9 cellular contexts compared by ENCODE assay signal in genomic region chr20:37276494-37277252, GRCh38. TPM values are rescaled to one million over a fixed set of nuclear protein-coding genes. Genes with fewer than 3 reads are reported as not detected.
DNase-seq lines count a peak whose midpoint lies in the region; ATAC-seq, FAIRE-seq and TF ChIP-seq lines count a peak whose summit lies in the region.
"Had no signal": no experiment of that assay in that cellular context is flagged by ENCODE, and none has a peak within 500 bp of the region (broad histone marks: within the 10 kb centered on the region; RNA-seq: fewer than 3 reads in every experiment).

No MANE protein-coding gene starts in this region.

- no peak overlapping the region for H3K4me3 Mint-ChIP-seq in activated CD4-positive, alpha-beta T cell treated with anti-CD3 and anti-CD28 coated beads for 36 hours
- no peak overlapping the region for H3K4me3 Mint-ChIP-seq in activated CD4-positive, alpha-beta T cell treated with anti-CD3 and anti-CD28 coated beads, Interleukin-2, amount 10 ng/mL, durations not matched to agents 7 days and 5 days
- H3K4me3 Mint-ChIP-seq: activated naive CD8-positive, alpha-beta T cell had no signal

- no peak overlapping the region for H3K18ac ChIP-seq in H1 (ENCODE audit: extremely low read depth, low read length)

- no peak overlapping the region for H4K5ac ChIP-seq in H1 (ENCODE audit: insufficient read length, low read depth, low read length)

- no peak overlapping the region for H3K14ac ChIP-seq in H1 (ENCODE audit: insufficient read length)

- no peak overlapping the region for H3K56ac ChIP-seq in H1 (replicated peaks; ENCODE audit: insufficient read length, low read depth, low read length)

- TF ChIP-seq EP300 in H1 (IDR thresholded peaks at IDR 0.05; ENCODE audit: borderline replicate concordance in 1 of 2, low read depth in 2 of 2, low read length in 2 of 2), result no peak

- no peaks in the 10 kb centered on the region for H3K79me2 ChIP-seq in PC-3 (ENCODE audit: low read length)
- H3K79me2 ChIP-seq in H1 (ENCODE audit: control insufficient read depth in 1 of 2, insufficient read depth in 2 of 2, low read length in 2 of 2), result no peaks in the 10 kb centered on the region

- intact Hi-C loops in activated CD4-positive, alpha-beta T cell treated with anti-CD3 and anti-CD28 coated beads for 36 hours (cut with DNase I, micrococcal nuclease), result no loop called here
- intact Hi-C loops in PC-3 (cut with micrococcal nuclease), result no loop called here

- no peak overlapping the region for H2BK12ac ChIP-seq in H1 (ENCODE audit: low read depth, low read length)

- H3K27ac ChIP-seq in PC-3 (ENCODE audit: low read length), result no peak overlapping the region
- H3K27ac ChIP-seq in H1 (ENCODE audit: low read depth, low read length), result no peak overlapping the region
- peak overlapping the region; percentile 3 for H3K27ac ChIP-seq in neutrophil

- no peaks in the 10 kb centered on the region for H3K9me2 ChIP-seq in PC-3 (replicated peaks; ENCODE audit: low read length)

- no peak overlapping the region for H2BK20ac ChIP-seq in H1 (ENCODE audit: low read length)

- H3K27me3 ChIP-seq in PC-3 (ENCODE audit: low read length), result no peaks in the 10 kb centered on the region
- no peaks in the 10 kb centered on the region for H3K27me3 ChIP-seq in H1 (replicated peaks in 1 of 4; ENCODE audit: control insufficient read depth in 3 of 4, extremely low read depth in 1 of 4, insufficient read depth in 3 of 4, low read length in 3 of 4)
- H3K27me3 ChIP-seq in neutrophil, result no peaks in the 10 kb centered on the region

- FAIRE-seq in H1 (lab: Jason Lieb, UNC), result no peak

- H3K4me3 ChIP-seq in PC-3 (ENCODE audit: low read length), result no peak overlapping the region
- no peak overlapping the region for H3K4me3 ChIP-seq in H1 (ENCODE audit: extremely low read depth in 1 of 4, insufficient read depth in 2 of 4, low read depth in 3 of 4, low read length in 4 of 4)
- no peak overlapping the region for H3K4me3 ChIP-seq in neutrophil (ENCODE audit: low read depth in 1 of 2, low read length in 1 of 2)

- no TSS peak for BruUV-seq in PC-3 (replicated peaks; lab: Mats Ljungman, UMichigan)

- no peaks in the 10 kb centered on the region for H3K36me3 Mint-ChIP-seq in activated CD4-positive, alpha-beta T cell treated with anti-CD3 and anti-CD28 coated beads for 36 hours (ENCODE audit: low read depth)
- H3K36me3 Mint-ChIP-seq in activated CD4-positive, alpha-beta T cell treated with anti-CD3 and anti-CD28 coated beads, Interleukin-2, amount 10 ng/mL, durations not matched to agents 7 days and 5 days (ENCODE audit: low read depth), result no peaks in the 10 kb centered on the region
- H3K36me3 Mint-ChIP-seq: activated naive CD8-positive, alpha-beta T cell had no signal

- no peaks in the 10 kb centered on the region for H3K36me3 ChIP-seq in PC-3 (ENCODE audit: low read depth, low read length)
- H3K36me3 ChIP-seq in H1 (ENCODE audit: control insufficient read depth in 2 of 4, insufficient read depth in 4 of 4, low read length in 3 of 4), result no peaks in the 10 kb centered on the region
- H3K36me3 ChIP-seq in neutrophil, result no peaks in the 10 kb centered on the region

- TF ChIP-seq CTCF in PC-3 (conservative IDR thresholded peaks at IDR 0.05; ENCODE audit: low read depth, low read length) (peak; percentile 45; the same call in 1 of the 2 replicates), H1 (IDR thresholded peaks at IDR 0.05; ENCODE audit: control extremely low read depth in 1 of 3, insufficient read depth in 1 of 3, low read depth in 1 of 3, low read length in 3 of 3) (peak in 1 of 3 experiments; percentile 17; a peak in 1 of 4 replicates), neutrophil (IDR thresholded peaks at IDR 0.05) (no peak)

- POLR2A ChIA-PET in activated CD4-positive, alpha-beta T cell treated with anti-CD3 and anti-CD28 coated beads for 36 hours (lab: Charles Lee), result no interaction called here
- POLR2A ChIA-PET in activated CD4-positive, alpha-beta T cell treated with anti-CD3 and anti-CD28 coated beads, Interleukin-2, amount 10 ng/mL, durations not matched to agents 7 days and 5 days (lab: Charles Lee), result no interaction called here
- POLR2A ChIA-PET in PC-3 (lab: Charles Lee; ENCODE audit: unreplicated experiment), result no interaction called here
- POLR2A ChIA-PET in H1 (lab: Charles Lee; ENCODE audit: partially characterized antibody), result interaction anchor here (0.6 to 1.6 kb wide), 5 partner anchors 14 to 120 kb away, joined by 3 to 4 read pairs (median 3); no protein-coding TSS in a partner anchor

- H3K4me1 ChIP-seq in PC-3 (ENCODE audit: insufficient read depth, low read length) (no peaks in the 10 kb centered on the region), H1 (replicated peaks in 1 of 4; ENCODE audit: control insufficient read depth in 3 of 4, insufficient read depth in 4 of 4, low read length in 3 of 4) (peaks cover 0 to 13% (median 0%) of the 10 kb centered on the region in 4 experiments; a peak in 2 of 7 replicates), neutrophil (ENCODE audit: control insufficient read depth in 1 of 2, insufficient read depth in 1 of 2, low read depth in 1 of 2, low read length in 1 of 2) (peaks cover 10 to 11% of the 10 kb centered on the region in 2 experiments)

- H3F3A ChIP-seq in PC-3 (ENCODE audit: low read length, unreplicated experiment), result no peaks in the 10 kb centered on the region

- H4K20me1 ChIP-seq in PC-3 (ENCODE audit: low read length) (no peaks in the 10 kb centered on the region), H1 (replicated peaks in 1 of 2; ENCODE audit: control insufficient read depth in 1 of 2, insufficient read depth in 2 of 2, low read length in 2 of 2) (no peaks in the 10 kb centered on the region)

- peak; percentile 45 for DNase-seq in activated CD4-positive, alpha-beta T cell treated with anti-CD3 and anti-CD28 coated beads for 36 hours
- DNase-seq in activated CD4-positive, alpha-beta T cell treated with anti-CD3 and anti-CD28 coated beads, Interleukin-2, amount 10 ng/mL, durations not matched to agents 7 days and 5 days, result no peak
- DNase-seq in PC-3, result peak; percentile 28
- DNase-seq in H1 (ENCODE audit: low read depth in 1 of 2, low spot score in 2 of 2), result no peak

- H3K9ac ChIP-seq in PC-3 (ENCODE audit: low read length) (no peak overlapping the region), H1 (replicated peaks in 1 of 4; ENCODE audit: extremely low read depth in 1 of 4, low read depth in 3 of 4, low read length in 3 of 4) (no peak overlapping the region)

- H3K23ac ChIP-seq in H1 (ENCODE audit: insufficient read length), result no peak overlapping the region

- TF ChIP-seq RAD21 in H1 (IDR thresholded peaks at IDR 0.05 in 1 of 2, conservative IDR thresholded peaks at IDR 0.05 in 1 of 2; ENCODE audit: low read depth in 2 of 2, low read length in 2 of 2), result peak; percentile 22 to 23; a peak in 2 of 4 replicates

- peaks cover 4% of the 10 kb centered on the region for H3K4me1 Mint-ChIP-seq in activated CD4-positive, alpha-beta T cell treated with anti-CD3 and anti-CD28 coated beads for 36 hours
- peaks cover 10% of the 10 kb centered on the region for H3K4me1 Mint-ChIP-seq in activated CD4-positive, alpha-beta T cell treated with anti-CD3 and anti-CD28 coated beads, Interleukin-2, amount 10 ng/mL, durations not matched to agents 7 days and 5 days

- H2AFZ ChIP-seq in PC-3 (ENCODE audit: low read length) (peak overlapping the region; percentile 29), H1 (ENCODE audit: low read length) (peak overlapping the region; percentile 36; the same call in 1 of the 2 replicates)

- H3K27ac Mint-ChIP-seq in activated CD4-positive, alpha-beta T cell treated with anti-CD3 and anti-CD28 coated beads for 36 hours, result no peak overlapping the region
- H3K27ac Mint-ChIP-seq in activated CD4-positive, alpha-beta T cell treated with anti-CD3 and anti-CD28 coated beads, Interleukin-2, amount 10 ng/mL, durations not matched to agents 7 days and 5 days, result no peak overlapping the region
- H3K27ac Mint-ChIP-seq: activated naive CD8-positive, alpha-beta T cell had no signal

- H3K23me2 ChIP-seq in H1 (ENCODE audit: low read depth, low read length), result no peaks in the 10 kb centered on the region

- WGBS in H1 (ENCODE audit: extremely low coverage in 1 of 2, insufficient coverage in 1 of 2, insufficient read length in 1 of 2, insufficient replicate concordance in 2 of 2, low coverage in 1 of 2, low lambda C conversion rate in 2 of 2, missing lambda C conversion rate in 1 of 2), 2 experiments, result 83% methylated on average over 15 of the region's 15 CpGs; no CpG with 5 or more reads in 1 of the 2 experiments

- no peak overlapping the region for H3K4ac ChIP-seq in H1 (replicated peaks; ENCODE audit: insufficient read length, low read depth, low read length)

- ATAC-seq in activated CD4-positive, alpha-beta T cell treated with anti-CD3 and anti-CD28 coated beads for 36 hours, result peak; percentile 86
- ATAC-seq in HG02763 (IDR thresholded peaks at IDR 0.05; ENCODE audit: unreplicated experiment), result peak; percentile 62
- ATAC-seq in PC-3, result peak; percentile 80
- no peak for ATAC-seq in HG03565 (IDR thresholded peaks at IDR 0.05; ENCODE audit: unreplicated experiment)
- ATAC-seq in GM18519 (IDR thresholded peaks at IDR 0.05; ENCODE audit: low FRiP score, unreplicated experiment), result no peak

- H3K79me1 ChIP-seq in H1 (ENCODE audit: low read depth, low read length), result no peaks in the 10 kb centered on the region

- CTCF ChIA-PET in activated CD4-positive, alpha-beta T cell treated with anti-CD3 and anti-CD28 coated beads for 36 hours (lab: Charles Lee), result interaction anchor here (0.6 to 1.6 kb wide), 5 partner anchors 8 to 439 kb away, joined by 4 to 5 read pairs (median 5); no protein-coding TSS in a partner anchor
- CTCF ChIA-PET in activated CD4-positive, alpha-beta T cell treated with anti-CD3 and anti-CD28 coated beads, Interleukin-2, amount 10 ng/mL, durations not matched to agents 7 days and 5 days (lab: Charles Lee), result interaction anchor here (0.6 to 1.3 kb wide), 5 partner anchors 10 to 258 kb away, joined by 3 to 4 read pairs (median 3); no protein-coding TSS in a partner anchor
- CTCF ChIA-PET in PC-3 (lab: Charles Lee), result interaction anchor here (0.6 kb wide), 1 partner anchor 81 kb away, joined by 3 read pairs; no protein-coding TSS in a partner anchor
- CTCF ChIA-PET in H1 (lab: Charles Lee; ENCODE audit: partially characterized antibody), result interaction anchor here (0.7 to 3.5 kb wide), 15 partner anchors 10 to 258 kb away, joined by 3 to 21 read pairs (median 4); partner anchors contain the start of gene MANBAL

- H4K8ac ChIP-seq in H1 (ENCODE audit: extremely low read depth, insufficient read depth, low read length), result no peak overlapping the region

- no peaks in the 10 kb centered on the region for H3K9me3 ChIP-seq in PC-3 (ENCODE audit: low read length)
- H3K9me3 ChIP-seq in H1 (ENCODE audit: insufficient read depth in 2 of 2, low read depth in 1 of 2, low read length in 1 of 2), result no peaks in the 10 kb centered on the region
- H3K9me3 ChIP-seq in neutrophil, result no peaks in the 10 kb centered on the region

- no peak overlapping the region for H3K4me2 ChIP-seq in PC-3 (ENCODE audit: low read length)
- H3K4me2 ChIP-seq in H1 (ENCODE audit: insufficient read depth in 1 of 2, low read depth in 2 of 2, low read length in 2 of 2), result no peak overlapping the region

- H2BK120ac ChIP-seq in H1 (replicated peaks; ENCODE audit: low read depth, low read length), result no peak overlapping the region

- peaks cover 1% of the 10 kb centered on the region for H3K27me3 Mint-ChIP-seq in activated CD4-positive, alpha-beta T cell treated with anti-CD3 and anti-CD28 coated beads for 36 hours
- peaks cover 4% of the 10 kb centered on the region for H3K27me3 Mint-ChIP-seq in activated CD4-positive, alpha-beta T cell treated with anti-CD3 and anti-CD28 coated beads, Interleukin-2, amount 10 ng/mL, durations not matched to agents 7 days and 5 days
- H3K27me3 Mint-ChIP-seq: activated naive CD8-positive, alpha-beta T cell had no signal

- no peak for TF ChIP-seq POLR2A in H1 (IDR thresholded peaks at IDR 0.05; ENCODE audit: control extremely low read depth in 1 of 2, low read depth in 2 of 2, low read length in 2 of 2)

- no peak overlapping the region for H4K91ac ChIP-seq in H1 (replicated peaks; ENCODE audit: insufficient read length, low read length)

- no peak overlapping the region for H2BK5ac ChIP-seq in H1 (ENCODE audit: low read depth, low read length)

- H2BK15ac ChIP-seq in H1 (ENCODE audit: low read length), result no peak overlapping the region

- H2AK5ac ChIP-seq in H1 (ENCODE audit: low read depth, low read length), result no peak overlapping the region

- H3K9me3 Mint-ChIP-seq in activated CD4-positive, alpha-beta T cell treated with anti-CD3 and anti-CD28 coated beads for 36 hours (ENCODE audit: low read depth), result no peaks in the 10 kb centered on the region
- H3K9me3 Mint-ChIP-seq in activated CD4-positive, alpha-beta T cell treated with anti-CD3 and anti-CD28 coated beads, Interleukin-2, amount 10 ng/mL, durations not matched to agents 7 days and 5 days, result no peaks in the 10 kb centered on the region

RNA-seq across cellular contexts. Expression of gene MANBAL, which starts 12.8 kb away (rescaled TPM):
- 10 to 100 TPM; 11.9 to 13.5 TPM for total RNA-seq in activated CD4-positive, alpha-beta T cell treated with anti-CD3 and anti-CD28 coated beads for 36 hours
- 10 to 100 TPM; 10.9 to 11.0 TPM for total RNA-seq in activated CD4-positive, alpha-beta T cell treated with anti-CD3 and anti-CD28 coated beads, Interleukin-2, amount 10 ng/mL, durations not matched to agents 7 days and 5 days
- total RNA-seq in PC-3 (2014; rRNA removed), result 21.9 and 27.5 TPM in 2 replicates
- 42.8 and 44.4 TPM in 2 replicates for total RNA-seq in H1 (2021; fragmentation: NEBNext Ultra II Directional; extraction: Animal tissue kit (Norgen Biotek cat#: 25700))
- 120 and 140 TPM in 2 replicates for polyA plus RNA-seq in H1 (2011; rRNA removed)
- polyA plus RNA-seq in H1 (2011; cell fraction: cytosol; rRNA removed), result 98.6 TPM
- 64.4 TPM for polyA plus RNA-seq in H1 (2011; cell fraction: nucleus; rRNA removed)
- polyA plus RNA-seq in H1 (2012, experiment 1 of 2), result 60.6 to 68.4 TPM (median 64.0 TPM) in 4 replicates
- 70.1 TPM for polyA plus RNA-seq in H1 (2012, experiment 2 of 2)
- 48.6 TPM for polyA plus RNA-seq in H1 (2013, experiment 1 of 2)
- 56.1 TPM for polyA plus RNA-seq in H1 (2013, experiment 2 of 2)
- 46.6 and 52.2 TPM in 2 replicates for polyA minus RNA-seq in H1 (2011; rRNA and poly(A)+ RNA removed)
- 22.8 TPM for polyA minus RNA-seq in H1 (2011; cell fraction: cytosol; rRNA and poly(A)+ RNA removed)
- polyA minus RNA-seq in H1 (2011; cell fraction: nucleus; rRNA and poly(A)+ RNA removed), result 16.5 TPM

RNA-seq across cellular contexts. Expression of gene GHRH, which starts 15.1 kb away (rescaled TPM):
- total RNA-seq in activated CD4-positive, alpha-beta T cell treated with anti-CD3 and anti-CD28 coated beads for 36 hours, result not detected
- not detected for total RNA-seq in activated CD4-positive, alpha-beta T cell treated with anti-CD3 and anti-CD28 coated beads, Interleukin-2, amount 10 ng/mL, durations not matched to agents 7 days and 5 days
- not detected in 2 replicates for total RNA-seq in PC-3 (2014; rRNA removed)
- not detected in 2 replicates for total RNA-seq in H1 (2021; fragmentation: NEBNext Ultra II Directional; extraction: Animal tissue kit (Norgen Biotek cat#: 25700))
- not detected in 2 replicates for polyA plus RNA-seq in H1 (2011; rRNA removed)
- polyA plus RNA-seq in H1 (2011; cell fraction: cytosol; rRNA removed), result not detected
- not detected for polyA plus RNA-seq in H1 (2011; cell fraction: nucleus; rRNA removed)
- polyA plus RNA-seq in H1 (2012, experiment 1 of 2), result not detected in 4 replicates
- not detected for polyA plus RNA-seq in H1 (2012, experiment 2 of 2)
- not detected for polyA plus RNA-seq in H1 (2013, experiment 1 of 2)
- polyA plus RNA-seq in H1 (2013, experiment 2 of 2), result not detected
- polyA minus RNA-seq in H1 (2011; rRNA and poly(A)+ RNA removed), result not detected in 2 replicates
- polyA minus RNA-seq in H1 (2011; cell fraction: cytosol; rRNA and poly(A)+ RNA removed), result not detected
- not detected for polyA minus RNA-seq in H1 (2011; cell fraction: nucleus; rRNA and poly(A)+ RNA removed)

Comparison
In these comparisons a context has a peak if more than half of its experiments do, and no peak if none do; other contexts are left out.
1. DNase-seq: peak in activated CD4-positive, alpha-beta T cell treated with anti-CD3 and anti-CD28 coated beads for 36 hours (single experiment) and PC-3 (single experiment); none in activated CD4-positive, alpha-beta T cell treated with anti-CD3 and anti-CD28 coated beads, Interleukin-2, amount 10 ng/mL, durations not matched to agents 7 days and 5 days (single experiment) and H1 (0 of 2).
2. ATAC-seq: peak in activated CD4-positive, alpha-beta T cell treated with anti-CD3 and anti-CD28 coated beads for 36 hours (single experiment), HG02763 (single experiment) and PC-3 (single experiment); none in HG03565 (single experiment) and GM18519 (single experiment).